1 cellular context compared by ENCODE assay signal in the genomic region with DNA sequence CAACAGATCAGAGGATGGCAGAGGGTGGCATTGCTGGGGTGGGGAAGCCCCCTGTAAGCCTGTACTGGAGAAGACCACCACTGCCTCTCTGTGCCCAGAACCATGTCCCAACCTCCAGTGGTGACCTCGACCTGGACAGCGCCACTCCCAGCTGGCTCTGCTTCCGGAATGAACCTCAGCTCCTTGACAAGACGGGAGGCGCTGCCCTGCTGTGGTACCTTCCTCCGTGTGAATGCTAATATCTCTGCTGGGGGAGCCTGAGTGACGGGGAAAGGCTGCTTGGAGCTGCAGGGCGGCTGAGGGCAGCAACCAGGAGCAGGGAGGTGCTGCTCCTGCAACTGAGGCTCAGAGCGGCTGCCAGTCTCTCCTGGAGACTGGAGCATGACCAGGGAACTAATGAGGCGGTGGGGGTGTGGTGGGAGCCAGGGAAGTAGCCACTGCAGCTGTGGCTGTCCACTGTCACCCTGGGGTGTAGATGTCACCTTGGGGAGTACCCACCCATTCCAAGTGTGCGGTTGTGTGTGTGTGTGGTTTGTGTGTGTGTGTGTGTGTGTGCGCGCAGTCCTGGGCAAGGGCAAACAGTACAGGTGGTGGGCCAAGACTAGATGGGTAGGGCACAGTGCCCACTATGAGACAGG.
TF ChIP-seq lines count a peak whose summit lies in the region.

No MANE protein-coding gene starts in this region.

TF ChIP-seq in H1, 55 proteins besides CTCF, POLR2A, EP300 and RAD21:
- TF ChIP-seq BACH1 (IDR thresholded peaks at IDR 0.05; ENCODE audit: low read length) (no peak), KDM1A (IDR thresholded peaks at IDR 0.05; ENCODE audit: borderline replicate concordance, low read length) (no peak), TAF7 (optimal IDR thresholded peaks at IDR 0.05; ENCODE audit: borderline replicate concordance, low read depth, low read length) (no peak), CHD1 (IDR thresholded peaks at IDR 0.05; ENCODE audit: low read depth, low read length) (no peak), POLR2AphosphoS5 (IDR thresholded peaks at IDR 0.05; ENCODE audit: low read depth, low read length) (no peak), TAF1 (IDR thresholded peaks at IDR 0.05; ENCODE audit: low read depth, low read length) (no peak)
TF ChIP-seq in H1: peak in this region for 0.
